In the genomic region with DNA sequence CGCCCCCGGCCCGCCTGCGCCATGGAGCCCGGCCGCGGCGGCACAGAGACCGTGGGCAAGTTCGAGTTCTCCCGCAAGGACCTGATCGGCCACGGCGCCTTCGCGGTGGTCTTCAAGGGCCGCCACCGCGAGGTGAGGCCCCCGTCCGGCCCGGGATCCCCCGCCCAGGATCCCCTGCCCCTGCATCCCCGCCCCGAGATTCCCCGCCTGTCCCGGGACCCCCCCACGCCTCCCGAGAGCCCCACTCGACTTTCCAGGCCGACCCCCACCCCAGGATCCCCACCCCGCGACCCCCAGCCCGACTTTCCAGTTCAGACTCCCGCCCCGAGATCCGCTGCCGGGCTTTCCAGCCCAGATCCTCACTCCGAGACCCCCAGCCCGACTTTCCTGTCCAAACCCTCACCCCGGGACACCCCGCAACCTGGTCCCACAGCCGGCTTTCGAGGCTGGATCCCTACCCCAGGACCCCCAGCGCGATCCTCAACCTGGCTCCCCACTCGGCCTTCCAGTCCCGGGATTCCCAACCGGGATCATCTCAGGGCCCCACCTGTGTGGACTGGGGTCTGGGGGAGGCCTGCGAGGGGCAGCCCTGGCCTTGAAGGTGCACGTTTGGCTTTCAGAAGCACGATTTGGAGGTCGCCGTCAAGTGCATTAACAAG, we compare ENCODE assay signal across 8 cellular contexts. TPM values are rescaled to one million over a fixed set of nuclear protein-coding genes. Genes with fewer than 3 reads are reported as not detected.
DNase-seq lines count a peak whose midpoint lies in the region; ATAC-seq lines count a peak whose summit lies in the region.

No MANE protein-coding gene starts in this region.

- peak; percentile 1 for ATAC-seq in HG03025 (IDR thresholded peaks at IDR 0.05; ENCODE audit: low FRiP score, unreplicated experiment)
- no peak for ATAC-seq in activated naive CD8-positive, alpha-beta T cell treated with anti-CD3 and anti-CD28 coated beads, Interleukin-2, amount 10 ng/mL, durations not matched to agents 7 days and 5 days (ENCODE audit: low read depth)

- H3K4me3 ChIP-seq in CD8-positive, alpha-beta memory T cell (ENCODE audit: low read length) = peak overlapping the region; percentile 70
- H3K4me3 ChIP-seq in iPS DF 6.9 (ENCODE audit: low read length) = peak overlapping the region; percentile 86; the same call in 1 of the 2 replicates

- H3K27ac ChIP-seq in CD8-positive, alpha-beta memory T cell (ENCODE audit: low read depth, low read length) = peak overlapping the region; percentile 59
- H3K27ac ChIP-seq in iPS DF 6.9 (ENCODE audit: low read length) = no peak overlapping the region

- peak overlapping the region; percentile 82 to 91 (median 89) for H3K4me3 Mint-ChIP-seq in CD8-positive, alpha-beta memory T cell
- peak overlapping the region; percentile 89 for H3K4me3 Mint-ChIP-seq in activated naive CD8-positive, alpha-beta T cell treated with anti-CD3 and anti-CD28 coated beads, Interleukin-2, amount 10 ng/mL, durations not matched to agents 7 days and 5 days

- H3K27ac Mint-ChIP-seq in CD8-positive, alpha-beta memory T cell = peak overlapping the region; percentile 64 to 96 (median 85)
- H3K27ac Mint-ChIP-seq in activated naive CD8-positive, alpha-beta T cell treated with anti-CD3 and anti-CD28 coated beads, Interleukin-2, amount 10 ng/mL, durations not matched to agents 7 days and 5 days = peak overlapping the region; percentile 84

- H3K9me3 Mint-ChIP-seq in CD8-positive, alpha-beta memory T cell = no peaks in the 10 kb centered on the region
- no peaks in the 10 kb centered on the region for H3K9me3 Mint-ChIP-seq in activated naive CD8-positive, alpha-beta T cell treated with anti-CD3 and anti-CD28 coated beads, Interleukin-2, amount 10 ng/mL, durations not matched to agents 7 days and 5 days

- H3K27me3 Mint-ChIP-seq in CD8-positive, alpha-beta memory T cell = peaks cover 0 to 2% of the 10 kb centered on the region in 2 donors
- no peaks in the 10 kb centered on the region for H3K27me3 Mint-ChIP-seq in activated naive CD8-positive, alpha-beta T cell treated with anti-CD3 and anti-CD28 coated beads, Interleukin-2, amount 10 ng/mL, durations not matched to agents 7 days and 5 days

- DNase-seq in CD8-positive, alpha-beta memory T cell = no peak
- DNase-seq in activated naive CD8-positive, alpha-beta T cell treated with anti-CD3 and anti-CD28 coated beads, Interleukin-2, amount 10 ng/mL, durations not matched to agents 7 days and 5 days = peak; percentile 57
- DNase-seq in iPS DF 6.9 (ENCODE audit: low read depth, low spot score) (no peak), NCI-H2081 treated with DMSO at 0.1 percent for 48 hours (lab: John Stamatoyannopoulos, UW) (no peak), DMS114 treated with DMSO at 0.1 percent for 48 hours (lab: John Stamatoyannopoulos, UW; ENCODE audit: unreplicated experiment) (no peak), HPDE6-E6E7 (ENCODE audit: extremely low spot score) (no peak)
- peak; percentile 36 for DNase-seq in stimulated activated CD8-positive, alpha-beta memory T cell treated with anti-CD3 and anti-CD28 coated beads, Interleukin-4, amount 100 ng/mL, for 48 hours

- WGBS in iPS DF 6.9 (ENCODE audit: insufficient coverage, insufficient read length) = no CpG with 5 or more reads among the region's 54 CpGs

- CTCF ChIA-PET in CD8-positive, alpha-beta memory T cell (lab: Charles Lee) = no interaction called here

- peaks cover 9 to 29% (median 15%) of the 10 kb centered on the region in 3 donors for H3K4me1 Mint-ChIP-seq in CD8-positive, alpha-beta memory T cell
- H3K4me1 Mint-ChIP-seq in activated naive CD8-positive, alpha-beta T cell treated with anti-CD3 and anti-CD28 coated beads, Interleukin-2, amount 10 ng/mL, durations not matched to agents 7 days and 5 days = peaks cover 12% of the 10 kb centered on the region

- H3K9me3 ChIP-seq in CD8-positive, alpha-beta memory T cell (ENCODE audit: low read length) = no peaks in the 10 kb centered on the region
- H3K9me3 ChIP-seq in iPS DF 6.9 (ENCODE audit: control insufficient read depth, insufficient read depth, low read length) = no peaks in the 10 kb centered on the region

- H3K36me3 Mint-ChIP-seq in CD8-positive, alpha-beta memory T cell = peaks cover 0 to 8% (median under 1%) of the 10 kb centered on the region in 3 donors
- H3K36me3 Mint-ChIP-seq in activated naive CD8-positive, alpha-beta T cell treated with anti-CD3 and anti-CD28 coated beads, Interleukin-2, amount 10 ng/mL, durations not matched to agents 7 days and 5 days = no peaks in the 10 kb centered on the region

- peaks cover 16% of the 10 kb centered on the region for H3K4me1 ChIP-seq in CD8-positive, alpha-beta memory T cell (ENCODE audit: insufficient read depth, low read length)
- peaks cover 6% of the 10 kb centered on the region for H3K4me1 ChIP-seq in iPS DF 6.9 (ENCODE audit: control insufficient read depth, insufficient read depth, low read length)

- no peaks in the 10 kb centered on the region for H3K36me3 ChIP-seq in CD8-positive, alpha-beta memory T cell (ENCODE audit: insufficient read depth, low read length)
- no peaks in the 10 kb centered on the region for H3K36me3 ChIP-seq in iPS DF 6.9 (ENCODE audit: control insufficient read depth, insufficient read depth, low read length)

- POLR2A ChIA-PET in CD8-positive, alpha-beta memory T cell (lab: Charles Lee) = no interaction called here
- POLR2A ChIA-PET in activated naive CD8-positive, alpha-beta T cell treated with anti-CD3 and anti-CD28 coated beads, Interleukin-2, amount 10 ng/mL, durations not matched to agents 7 days and 5 days (lab: Charles Lee) = no interaction called here

- H3K27me3 ChIP-seq in CD8-positive, alpha-beta memory T cell (ENCODE audit: insufficient read depth, low read length, poor library complexity, severe bottlenecking) = no peaks in the 10 kb centered on the region
- no peaks in the 10 kb centered on the region for H3K27me3 ChIP-seq in iPS DF 6.9 (ENCODE audit: control insufficient read depth, insufficient read depth, low read length)

RNA-seq across cellular contexts. Expression of gene ULK1, which starts 0.7 kb away (rescaled TPM):
- total RNA-seq in CD8-positive, alpha-beta memory T cell = 10 to 100 TPM; 18.7 to 22.8 TPM
- polyA plus RNA-seq in CD8-positive, alpha-beta memory T cell = 0.98 TPM
- total RNA-seq in activated naive CD8-positive, alpha-beta T cell treated with anti-CD3 and anti-CD28 coated beads, Interleukin-2, amount 10 ng/mL, durations not matched to agents 7 days and 5 days = 10 to 100 TPM; 32.6 to 33.2 TPM

RNA-seq across cellular contexts. Expression of gene PUS1, which starts 34.0 kb away (rescaled TPM):
- 100 to 1,000 TPM; 101 to 107 TPM for total RNA-seq in CD8-positive, alpha-beta memory T cell
- polyA plus RNA-seq in CD8-positive, alpha-beta memory T cell = 25.0 TPM
- 10 to 100 TPM; 45.3 to 48.6 TPM for total RNA-seq in activated naive CD8-positive, alpha-beta T cell treated with anti-CD3 and anti-CD28 coated beads, Interleukin-2, amount 10 ng/mL, durations not matched to agents 7 days and 5 days

RNA-seq across cellular contexts. Expression of gene EP400, which starts 54.6 kb away (rescaled TPM):
- 10 to 100 TPM; 47.9 to 48.8 TPM for total RNA-seq in CD8-positive, alpha-beta memory T cell
- 4.3 TPM for polyA plus RNA-seq in CD8-positive, alpha-beta memory T cell
- total RNA-seq in activated naive CD8-positive, alpha-beta T cell treated with anti-CD3 and anti-CD28 coated beads, Interleukin-2, amount 10 ng/mL, durations not matched to agents 7 days and 5 days = 10 to 100 TPM; 66.7 to 70.2 TPM

Comparison
In these comparisons a context has a peak if more than half of its experiments do, and no peak if none do; other contexts are left out.
1. DNase-seq: peak in activated naive CD8-positive, alpha-beta T cell treated with anti-CD3 and anti-CD28 coated beads, Interleukin-2, amount 10 ng/mL, durations not matched to agents 7 days and 5 days (single experiment) and stimulated activated CD8-positive, alpha-beta memory T cell treated with anti-CD3 and anti-CD28 coated beads, Interleukin-4, amount 100 ng/mL, for 48 hours (single experiment); none in CD8-positive, alpha-beta memory T cell (0 of 5), iPS DF 6.9 (single experiment), NCI-H2081 treated with DMSO at 0.1 percent for 48 hours (single experiment), DMS114 treated with DMSO at 0.1 percent for 48 hours (single experiment) and HPDE6-E6E7 (single experiment).